19 cellular contexts compared by ENCODE assay signal in the genomic region with DNA sequence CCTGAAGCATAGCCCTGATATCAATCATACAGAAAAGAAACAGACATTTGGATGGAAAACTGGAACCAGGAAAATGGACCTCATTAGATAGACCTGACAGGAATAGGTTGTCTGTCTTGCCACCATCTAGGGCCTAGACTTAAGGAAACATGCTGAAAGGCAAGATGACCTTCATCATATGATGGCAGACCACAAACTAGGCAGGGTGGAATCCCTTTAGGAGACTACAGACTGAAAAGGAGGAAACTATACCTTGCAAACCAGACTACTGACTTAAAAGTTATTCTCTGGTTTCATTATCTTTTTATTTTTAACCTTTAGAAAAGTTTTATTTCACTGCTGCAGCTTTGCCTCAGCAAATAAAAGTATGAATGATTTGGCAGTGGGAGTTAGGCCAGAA. TPM values are rescaled to one million over a fixed set of nuclear protein-coding genes. Genes with fewer than 3 reads are reported as not detected.
DNase-seq lines count a peak whose midpoint lies in the region; ATAC-seq and TF ChIP-seq lines count a peak whose summit lies in the region.
"Had no signal": no experiment of that assay in that cellular context is flagged by ENCODE, and none has a peak within 500 bp of the region (broad histone marks: within the 10 kb centered on the region; RNA-seq: fewer than 3 reads in every experiment).

No MANE protein-coding gene starts in this region.

- intact Hi-C loops in sigmoid colon (cut with DNase I) = no loop called here

- H3K27me3 ChIP-seq in adipocyte (replicated peaks; ENCODE audit: control insufficient read depth, insufficient read depth, low read length) = no peaks in the 10 kb centered on the region
- H3K27me3 ChIP-seq in sigmoid colon = no peaks in the 10 kb centered on the region
- H3K27me3 ChIP-seq: BLaER1 treated with 17β-estradiol and CSF1 and Interleukin-3, amounts not matched to agents 10 nM and 100 nM had no signal

- no peaks in the 10 kb centered on the region for H3K9me3 Mint-ChIP-seq in stimulated activated effector memory CD8-positive, alpha-beta T cell treated with anti-CD3 and anti-CD28 coated beads, Interleukin-12 subunit alpha, Interleukin-12 subunit beta, amount 100 ng/mL, for 72 hours

- peaks cover 6% of the 10 kb centered on the region for H3K4me1 Mint-ChIP-seq in stimulated activated effector memory CD8-positive, alpha-beta T cell treated with anti-CD3 and anti-CD28 coated beads, Interleukin-12 subunit alpha, Interleukin-12 subunit beta, amount 100 ng/mL, for 72 hours

- no peak overlapping the region for H3K27ac Mint-ChIP-seq in stimulated activated effector memory CD8-positive, alpha-beta T cell treated with anti-CD3 and anti-CD28 coated beads, Interleukin-12 subunit alpha, Interleukin-12 subunit beta, amount 100 ng/mL, for 72 hours

- no peak overlapping the region for H3K4me3 ChIP-seq in GM12865 (ENCODE audit: low read depth, low read length)
- H3K4me3 ChIP-seq in adipocyte (ENCODE audit: low read length) = peak overlapping the region; percentile 4
- H3K4me3 ChIP-seq in sigmoid colon = no peak overlapping the region
- H3K4me3 ChIP-seq: A549; BLaER1 treated with 17β-estradiol and CSF1 and Interleukin-3, amounts not matched to agents 10 nM and 100 nM had no signal

- H3K4me1 ChIP-seq in adipocyte (ENCODE audit: control insufficient read depth, insufficient read depth, low read length) = peaks cover 28% of the 10 kb centered on the region
- H3K4me1 ChIP-seq in sigmoid colon = peaks cover 0 to 17% (median 12%) of the 10 kb centered on the region in 4 donors

- peak overlapping the region; percentile 24 for H3K9ac ChIP-seq in adipocyte (ENCODE audit: low read length)
- H3K9ac ChIP-seq: BLaER1 treated with 17β-estradiol and CSF1 and Interleukin-3, amounts not matched to agents 10 nM and 100 nM; KMS-11 had no signal

- no peak overlapping the region for H3K4me3 Mint-ChIP-seq in stimulated activated effector memory CD8-positive, alpha-beta T cell treated with anti-CD3 and anti-CD28 coated beads, Interleukin-12 subunit alpha, Interleukin-12 subunit beta, amount 100 ng/mL, for 72 hours

- H3K27ac ChIP-seq in sigmoid colon = peak overlapping the region; percentile 11 to 56 (median 34)
- H3K27ac ChIP-seq: BLaER1 treated with 17β-estradiol and CSF1 and Interleukin-3, amounts not matched to agents 10 nM and 100 nM; KMS-11 had no signal

- H3K36me3 Mint-ChIP-seq in stimulated activated effector memory CD8-positive, alpha-beta T cell treated with anti-CD3 and anti-CD28 coated beads, Interleukin-12 subunit alpha, Interleukin-12 subunit beta, amount 100 ng/mL, for 72 hours = no peaks in the 10 kb centered on the region

- no peak for TF ChIP-seq EP300 in sigmoid colon (IDR thresholded peaks at IDR 0.05)

- TF ChIP-seq CTCF in GM12865 (IDR thresholded peaks at IDR 0.05; ENCODE audit: insufficient read depth, low read depth, low read length, missing control alignments) = no peak
- TF ChIP-seq CTCF in sigmoid colon (IDR thresholded peaks at IDR 0.05) = no peak

- ATAC-seq in HG02870 (IDR thresholded peaks at IDR 0.05; ENCODE audit: unreplicated experiment) (peak; percentile 50), GM18511 (IDR thresholded peaks at IDR 0.05; ENCODE audit: unreplicated experiment) (no peak)
- ATAC-seq in stimulated activated effector memory CD8-positive, alpha-beta T cell treated with anti-CD3 and anti-CD28 coated beads, Interleukin-12 subunit alpha, Interleukin-12 subunit beta, amount 100 ng/mL, for 72 hours = no peak
- ATAC-seq: A549, HepG2 had no signal

- peak; percentile 17 for DNase-seq in GM12865 (ENCODE audit: low read depth)
- DNase-seq in adipocyte (ENCODE audit: low read depth) = no peak
- DNase-seq in sigmoid colon = no peak
- no peak for DNase-seq in NCI-H774 (lab: John Stamatoyannopoulos, UW)
- DNase-seq in stimulated activated effector memory CD8-positive, alpha-beta T cell treated with anti-CD3 and anti-CD28 coated beads, Interleukin-12 subunit alpha, Interleukin-12 subunit beta, amount 100 ng/mL, for 72 hours (ENCODE audit: low spot score in 2 of 2) = no peak
- DNase-seq in GM03348 (ENCODE audit: low spot score) = no peak
- DNase-seq: DMS79 treated with DMSO at 0.1 percent for 48 hours, HCEC 1CT, NCI-H1048, NCI-H1436 treated with DMSO at 0.1 percent for 48 hours, NCI-H2081, NCI-H510A, SIG-M5 had no signal

- TF ChIP-seq POLR2A in sigmoid colon (IDR thresholded peaks at IDR 0.05) = no peak

- H3K9me3 ChIP-seq in adipocyte (ENCODE audit: control insufficient read depth, low read length) = no peaks in the 10 kb centered on the region
- no peaks in the 10 kb centered on the region for H3K9me3 ChIP-seq in sigmoid colon
- H3K9me3 ChIP-seq: A549; BLaER1 treated with 17β-estradiol and CSF1 and Interleukin-3, amounts not matched to agents 10 nM and 100 nM had no signal

- no peaks in the 10 kb centered on the region for H3K36me3 ChIP-seq in adipocyte (ENCODE audit: control insufficient read depth, insufficient read depth, low read length, severe bottlenecking)
- no peaks in the 10 kb centered on the region for H3K36me3 ChIP-seq in sigmoid colon
- H3K36me3 ChIP-seq: BLaER1 treated with 17β-estradiol and CSF1 and Interleukin-3, amounts not matched to agents 10 nM and 100 nM had no signal

RNA-seq across cellular contexts. Expression of gene SBF2, which starts 20.3 kb away (rescaled TPM):
- 10 to 100 TPM; 47.1 to 67.5 (median 59.5) TPM for total RNA-seq in sigmoid colon
- 10 to 100 TPM in 2 of 3 donors, 1 to 10 TPM in 1; 9.5 to 14.4 (median 12.0) TPM for polyA plus RNA-seq in sigmoid colon

RNA-seq across cellular contexts. Expression of gene ADM, which starts 31.1 kb away (rescaled TPM):
- total RNA-seq in sigmoid colon = 10 to 100 TPM; 45.2 to 84.1 (median 59.5) TPM
- polyA plus RNA-seq in sigmoid colon = 10 to 100 TPM; 24.0 to 92.5 (median 75.9) TPM
